Comparison of ENCODE assay signal across 1 cellular context in genomic region chr16:55832788-55833583, GRCh38.
TF ChIP-seq lines count a peak whose summit lies in the region.

CES1 (minus strand) TSS chr16:55833096; CDS start chr16:55833055, 41 bp downstream.

TF ChIP-seq in HepG2, 621 proteins besides CTCF, POLR2A, EP300 and RAD21 (continued from another document):
- TF ChIP-seq ZZZ3 (CRISPR knock-in tag; IDR thresholded peaks at IDR 0.05; ENCODE audit: borderline replicate concordance) (no peak; the same call in 1 of the 2 replicates), ZNF556 (CRISPR knock-in tag; IDR thresholded peaks at IDR 0.05; ENCODE audit: borderline replicate concordance) (peak; percentile 51; the same call in 1 of the 2 replicates), SIX4 (CRISPR knock-in tag; IDR thresholded peaks at IDR 0.05) (0 out of 2 replicates have a peak, but pooled peaks have one; percentile 28), ZNF18 (CRISPR knock-in tag; IDR thresholded peaks at IDR 0.05; ENCODE audit: insufficient replicate concordance) (no peak), GATAD1 (CRISPR knock-in tag; IDR thresholded peaks at IDR 0.05) (0 out of 2 replicates have a peak, but pooled peaks have one; percentile 18), LCORL (IDR thresholded peaks at IDR 0.05) (peak; percentile 37; the same call in 1 of the 2 replicates), LCORL (CRISPR knock-in tag; IDR thresholded peaks at IDR 0.05) (peak; percentile 99), NR2F2 (IDR thresholded peaks at IDR 0.05; ENCODE audit: borderline replicate concordance, low read depth) (no peak; the same call in 1 of the 2 replicates), ZNF24 (IDR thresholded peaks at IDR 0.05) (no peak), JUN (CRISPR knock-in tag; IDR thresholded peaks at IDR 0.05) (no peak), SALL2 (CRISPR knock-in tag; IDR thresholded peaks at IDR 0.05) (no peak), HHEX (CRISPR knock-in tag; IDR thresholded peaks at IDR 0.05) (no peak), ZNF503 (CRISPR knock-in tag; IDR thresholded peaks at IDR 0.05) (peak; percentile 63; the same call in 1 of the 2 replicates), HES4 (CRISPR knock-in tag; IDR thresholded peaks at IDR 0.05; ENCODE audit: borderline replicate concordance) (no peak), TOE1 (CRISPR knock-in tag; IDR thresholded peaks at IDR 0.05) (no peak), RFX5 (IDR thresholded peaks at IDR 0.05; ENCODE audit: low read depth, low read length) (no peak), ZFX (CRISPR knock-in tag; IDR thresholded peaks at IDR 0.05; ENCODE audit: low read depth) (peak; percentile 76), ZMYM3 (CRISPR knock-in tag; IDR thresholded peaks at IDR 0.05) (peak; percentile 13; the same call in 1 of the 2 replicates), KAT2B (IDR thresholded peaks at IDR 0.05; ENCODE audit: borderline replicate concordance, low read depth, low read length) (no peak), KDM5A (IDR thresholded peaks at IDR 0.05; ENCODE audit: borderline replicate concordance, low read length) (no peak), NRL (CRISPR knock-in tag; IDR thresholded peaks at IDR 0.05; ENCODE audit: borderline replicate concordance) (peak; percentile 76; the same call in 1 of the 2 replicates), PATZ1 (CRISPR knock-in tag; IDR thresholded peaks at IDR 0.05) (peak; percentile 94), RNF2 (conservative IDR thresholded peaks at IDR 0.05; ENCODE audit: low read depth) (no peak; the same call in 1 of the 2 replicates)
- TF ChIP-seq, protein P1, sequence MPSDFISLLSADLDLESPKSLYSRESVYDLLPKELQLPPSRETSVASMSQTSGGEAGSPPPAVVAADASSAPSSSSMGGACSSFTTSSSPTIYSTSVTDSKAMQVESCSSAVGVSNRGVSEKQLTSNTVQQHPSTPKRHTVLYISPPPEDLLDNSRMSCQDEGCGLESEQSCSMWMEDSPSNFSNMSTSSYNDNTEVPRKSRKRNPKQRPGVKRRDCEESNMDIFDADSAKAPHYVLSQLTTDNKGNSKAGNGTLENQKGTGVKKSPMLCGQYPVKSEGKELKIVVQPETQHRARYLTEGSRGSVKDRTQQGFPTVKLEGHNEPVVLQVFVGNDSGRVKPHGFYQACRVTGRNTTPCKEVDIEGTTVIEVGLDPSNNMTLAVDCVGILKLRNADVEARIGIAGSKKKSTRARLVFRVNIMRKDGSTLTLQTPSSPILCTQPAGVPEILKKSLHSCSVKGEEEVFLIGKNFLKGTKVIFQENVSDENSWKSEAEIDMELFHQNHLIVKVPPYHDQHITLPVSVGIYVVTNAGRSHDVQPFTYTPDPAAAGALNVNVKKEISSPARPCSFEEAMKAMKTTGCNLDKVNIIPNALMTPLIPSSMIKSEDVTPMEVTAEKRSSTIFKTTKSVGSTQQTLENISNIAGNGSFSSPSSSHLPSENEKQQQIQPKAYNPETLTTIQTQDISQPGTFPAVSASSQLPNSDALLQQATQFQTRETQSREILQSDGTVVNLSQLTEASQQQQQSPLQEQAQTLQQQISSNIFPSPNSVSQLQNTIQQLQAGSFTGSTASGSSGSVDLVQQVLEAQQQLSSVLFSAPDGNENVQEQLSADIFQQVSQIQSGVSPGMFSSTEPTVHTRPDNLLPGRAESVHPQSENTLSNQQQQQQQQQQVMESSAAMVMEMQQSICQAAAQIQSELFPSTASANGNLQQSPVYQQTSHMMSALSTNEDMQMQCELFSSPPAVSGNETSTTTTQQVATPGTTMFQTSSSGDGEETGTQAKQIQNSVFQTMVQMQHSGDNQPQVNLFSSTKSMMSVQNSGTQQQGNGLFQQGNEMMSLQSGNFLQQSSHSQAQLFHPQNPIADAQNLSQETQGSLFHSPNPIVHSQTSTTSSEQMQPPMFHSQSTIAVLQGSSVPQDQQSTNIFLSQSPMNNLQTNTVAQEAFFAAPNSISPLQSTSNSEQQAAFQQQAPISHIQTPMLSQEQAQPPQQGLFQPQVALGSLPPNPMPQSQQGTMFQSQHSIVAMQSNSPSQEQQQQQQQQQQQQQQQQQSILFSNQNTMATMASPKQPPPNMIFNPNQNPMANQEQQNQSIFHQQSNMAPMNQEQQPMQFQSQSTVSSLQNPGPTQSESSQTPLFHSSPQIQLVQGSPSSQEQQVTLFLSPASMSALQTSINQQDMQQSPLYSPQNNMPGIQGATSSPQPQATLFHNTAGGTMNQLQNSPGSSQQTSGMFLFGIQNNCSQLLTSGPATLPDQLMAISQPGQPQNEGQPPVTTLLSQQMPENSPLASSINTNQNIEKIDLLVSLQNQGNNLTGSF (CRISPR knock-in tag; IDR thresholded peaks at IDR 0.05): no peak
- TF ChIP-seq, protein P2, sequence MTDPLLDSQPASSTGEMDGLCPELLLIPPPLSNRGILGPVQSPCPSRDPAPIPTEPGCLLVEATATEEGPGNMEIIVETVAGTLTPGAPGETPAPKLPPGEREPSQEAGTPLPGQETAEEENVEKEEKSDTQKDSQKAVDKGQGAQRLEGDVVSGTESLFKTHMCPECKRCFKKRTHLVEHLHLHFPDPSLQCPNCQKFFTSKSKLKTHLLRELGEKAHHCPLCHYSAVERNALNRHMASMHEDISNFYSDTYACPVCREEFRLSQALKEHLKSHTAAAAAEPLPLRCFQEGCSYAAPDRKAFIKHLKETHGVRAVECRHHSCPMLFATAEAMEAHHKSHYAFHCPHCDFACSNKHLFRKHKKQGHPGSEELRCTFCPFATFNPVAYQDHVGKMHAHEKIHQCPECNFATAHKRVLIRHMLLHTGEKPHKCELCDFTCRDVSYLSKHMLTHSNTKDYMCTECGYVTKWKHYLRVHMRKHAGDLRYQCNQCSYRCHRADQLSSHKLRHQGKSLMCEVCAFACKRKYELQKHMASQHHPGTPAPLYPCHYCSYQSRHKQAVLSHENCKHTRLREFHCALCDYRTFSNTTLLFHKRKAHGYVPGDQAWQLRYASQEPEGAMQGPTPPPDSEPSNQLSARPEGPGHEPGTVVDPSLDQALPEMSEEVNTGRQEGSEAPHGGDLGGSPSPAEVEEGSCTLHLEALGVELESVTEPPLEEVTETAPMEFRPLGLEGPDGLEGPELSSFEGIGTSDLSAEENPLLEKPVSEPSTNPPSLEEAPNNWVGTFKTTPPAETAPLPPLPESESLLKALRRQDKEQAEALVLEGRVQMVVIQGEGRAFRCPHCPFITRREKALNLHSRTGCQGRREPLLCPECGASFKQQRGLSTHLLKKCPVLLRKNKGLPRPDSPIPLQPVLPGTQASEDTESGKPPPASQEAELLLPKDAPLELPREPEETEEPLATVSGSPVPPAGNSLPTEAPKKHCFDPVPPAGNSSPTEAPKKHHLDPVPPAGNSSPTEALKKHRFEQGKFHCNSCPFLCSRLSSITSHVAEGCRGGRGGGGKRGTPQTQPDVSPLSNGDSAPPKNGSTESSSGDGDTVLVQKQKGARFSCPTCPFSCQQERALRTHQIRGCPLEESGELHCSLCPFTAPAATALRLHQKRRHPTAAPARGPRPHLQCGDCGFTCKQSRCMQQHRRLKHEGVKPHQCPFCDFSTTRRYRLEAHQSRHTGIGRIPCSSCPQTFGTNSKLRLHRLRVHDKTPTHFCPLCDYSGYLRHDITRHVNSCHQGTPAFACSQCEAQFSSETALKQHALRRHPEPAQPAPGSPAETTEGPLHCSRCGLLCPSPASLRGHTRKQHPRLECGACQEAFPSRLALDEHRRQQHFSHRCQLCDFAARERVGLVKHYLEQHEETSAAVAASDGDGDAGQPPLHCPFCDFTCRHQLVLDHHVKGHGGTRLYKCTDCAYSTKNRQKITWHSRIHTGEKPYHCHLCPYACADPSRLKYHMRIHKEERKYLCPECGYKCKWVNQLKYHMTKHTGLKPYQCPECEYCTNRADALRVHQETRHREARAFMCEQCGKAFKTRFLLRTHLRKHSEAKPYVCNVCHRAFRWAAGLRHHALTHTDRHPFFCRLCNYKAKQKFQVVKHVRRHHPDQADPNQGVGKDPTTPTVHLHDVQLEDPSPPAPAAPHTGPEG (CRISPR knock-in tag; IDR thresholded peaks at IDR 0.05): no peak
- TF ChIP-seq, protein P3, sequence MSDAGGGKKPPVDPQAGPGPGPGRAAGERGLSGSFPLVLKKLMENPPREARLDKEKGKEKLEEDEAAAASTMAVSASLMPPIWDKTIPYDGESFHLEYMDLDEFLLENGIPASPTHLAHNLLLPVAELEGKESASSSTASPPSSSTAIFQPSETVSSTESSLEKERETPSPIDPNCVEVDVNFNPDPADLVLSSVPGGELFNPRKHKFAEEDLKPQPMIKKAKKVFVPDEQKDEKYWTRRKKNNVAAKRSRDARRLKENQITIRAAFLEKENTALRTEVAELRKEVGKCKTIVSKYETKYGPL (CRISPR knock-in tag; IDR thresholded peaks at IDR 0.05): peak; percentile 98
- TF ChIP-seq, protein P4, sequence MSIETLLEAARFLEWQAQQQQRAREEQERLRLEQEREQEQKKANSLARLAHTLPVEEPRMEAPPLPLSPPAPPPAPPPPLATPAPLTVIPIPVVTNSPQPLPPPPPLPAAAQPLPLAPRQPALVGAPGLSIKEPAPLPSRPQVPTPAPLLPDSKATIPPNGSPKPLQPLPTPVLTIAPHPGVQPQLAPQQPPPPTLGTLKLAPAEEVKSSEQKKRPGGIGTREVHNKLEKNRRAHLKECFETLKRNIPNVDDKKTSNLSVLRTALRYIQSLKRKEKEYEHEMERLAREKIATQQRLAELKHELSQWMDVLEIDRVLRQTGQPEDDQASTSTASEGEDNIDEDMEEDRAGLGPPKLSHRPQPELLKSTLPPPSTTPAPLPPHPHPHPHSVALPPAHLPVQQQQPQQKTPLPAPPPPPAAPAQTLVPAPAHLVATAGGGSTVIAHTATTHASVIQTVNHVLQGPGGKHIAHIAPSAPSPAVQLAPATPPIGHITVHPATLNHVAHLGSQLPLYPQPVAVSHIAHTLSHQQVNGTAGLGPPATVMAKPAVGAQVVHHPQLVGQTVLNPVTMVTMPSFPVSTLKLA (IDR thresholded peaks at IDR 0.05): no peak
- TF ChIP-seq, protein P5, sequence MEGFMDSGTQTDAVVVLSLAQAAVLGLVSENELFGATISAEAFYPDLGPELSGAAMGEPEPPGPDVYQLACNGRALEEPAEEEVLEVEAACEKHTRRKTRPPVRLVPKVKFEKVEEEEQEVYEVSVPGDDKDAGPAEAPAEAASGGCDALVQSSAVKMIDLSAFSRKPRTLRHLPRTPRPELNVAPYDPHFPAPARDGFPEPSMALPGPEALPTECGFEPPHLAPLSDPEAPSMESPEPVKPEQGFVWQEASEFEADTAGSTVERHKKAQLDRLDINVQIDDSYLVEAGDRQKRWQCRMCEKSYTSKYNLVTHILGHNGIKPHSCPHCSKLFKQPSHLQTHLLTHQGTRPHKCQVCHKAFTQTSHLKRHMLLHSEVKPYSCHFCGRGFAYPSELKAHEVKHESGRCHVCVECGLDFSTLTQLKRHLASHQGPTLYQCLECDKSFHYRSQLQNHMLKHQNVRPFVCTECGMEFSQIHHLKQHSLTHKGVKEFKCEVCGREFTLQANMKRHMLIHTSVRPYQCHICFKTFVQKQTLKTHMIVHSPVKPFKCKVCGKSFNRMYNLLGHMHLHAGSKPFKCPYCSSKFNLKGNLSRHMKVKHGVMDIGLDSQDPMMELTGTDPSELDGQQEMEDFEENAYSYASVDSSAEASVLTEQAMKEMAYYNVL (CRISPR knock-in tag; IDR thresholded peaks at IDR 0.05; ENCODE audit: borderline replicate concordance): 0 out of 2 replicates have a peak, but pooled peaks have one; percentile 41
